Comparison of ENCODE assay signal across 18 cellular contexts in the genomic region with DNA sequence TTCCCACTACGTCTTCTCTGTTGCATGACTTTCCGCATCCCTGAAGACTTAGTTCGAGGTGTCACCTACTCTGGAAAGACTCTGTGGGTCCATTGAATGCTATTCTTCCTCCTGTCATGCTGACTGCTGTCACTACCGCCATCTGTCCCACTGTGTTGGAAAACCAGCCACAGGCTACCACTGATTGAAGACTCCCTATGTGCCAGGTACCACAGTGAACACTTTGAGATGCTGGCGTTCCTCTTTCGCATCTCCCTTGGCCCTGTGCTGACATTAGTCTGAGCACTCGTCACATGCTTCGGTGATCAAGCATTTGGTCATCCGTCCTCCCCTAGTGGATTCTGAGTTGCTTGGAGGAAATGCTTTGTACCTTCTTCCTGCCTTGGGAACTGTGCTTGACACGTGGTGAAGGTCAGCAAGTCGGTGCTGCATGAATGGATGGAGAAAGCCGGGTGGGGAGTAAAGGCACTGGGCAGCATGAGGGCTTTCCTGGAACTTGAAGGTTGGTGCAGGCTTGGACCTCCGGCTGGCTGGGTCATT.
A peak's percentile ranks its signal among the peaks of the same experiment; 100 is the strongest.
DNase-seq lines count a peak whose midpoint lies in the region; FAIRE-seq and TF ChIP-seq lines count a peak whose summit lies in the region.
"Had no signal": no experiment of that assay in that cellular context is flagged by ENCODE, and none has a peak within 500 bp of the region (broad histone marks: within the 10 kb centered on the region; RNA-seq: fewer than 3 reads in every experiment).

No MANE protein-coding gene starts in this region.

- no peak for TF ChIP-seq POLR2A in thyroid gland (IDR thresholded peaks at IDR 0.05)

- no peak overlapping the region for H3K9ac ChIP-seq in GM23248
- no peak overlapping the region for H3K9ac ChIP-seq in astrocyte (ENCODE audit: low read length)

- intact Hi-C loops in thyroid gland (cut with DNase I): no loop called here

- H3K27me3 ChIP-seq in GM23248 (replicated peaks; ENCODE audit: insufficient read depth) (no peaks in the 10 kb centered on the region), astrocyte (ENCODE audit: insufficient read depth, low read length) (no peaks in the 10 kb centered on the region), kidney epithelial cell (ENCODE audit: control insufficient read depth, insufficient read depth, low read length) (no peaks in the 10 kb centered on the region), thyroid gland (no peaks in the 10 kb centered on the region), HAP-1 (ENCODE audit: low read depth) (no peaks in the 10 kb centered on the region)
- H3K27me3 ChIP-seq: SJSA1 had no signal

- H3K27ac ChIP-seq in GM23248: no peak overlapping the region
- H3K27ac ChIP-seq in astrocyte (ENCODE audit: low read depth, low read length): no peak overlapping the region
- peak overlapping the region in 1 of 3 donors; percentile 37 for H3K27ac ChIP-seq in thyroid gland
- H3K27ac ChIP-seq: C4-2B, SJSA1 had no signal

- WGBS in GM23248 (ENCODE audit: low coverage in 1 of 2, low lambda C conversion rate in 2 of 2, missing lambda C conversion rate in 2 of 2), 2 experiments: 87% methylated on average over 13 of the region's 13 CpGs
- 57 to 70% methylated on average over 13 of the region's 13 CpGs for WGBS in thyroid gland, 2 donors

- H3K79me2 ChIP-seq in GM23248 (ENCODE audit: insufficient read depth) (peaks cover 10% of the 10 kb centered on the region; the same call in 1 of the 2 replicates), astrocyte (ENCODE audit: insufficient read depth, low read length) (no peaks in the 10 kb centered on the region)

- H3K27ac Mint-ChIP-seq in astrocyte (ENCODE audit: unreplicated experiment): no peak overlapping the region
- H3K27ac Mint-ChIP-seq: IgD-negative memory B cell had no signal

- no peak overlapping the region for H3K4me3 Mint-ChIP-seq in astrocyte (ENCODE audit: unreplicated experiment)
- H3K4me3 Mint-ChIP-seq: H9 had no signal

- H3K4me2 ChIP-seq in GM23248 (ENCODE audit: unreplicated experiment) (no peak overlapping the region), astrocyte (ENCODE audit: low read length) (no peak overlapping the region)

- H3F3A ChIP-seq in GM23248 (ENCODE audit: insufficient read depth): peaks cover 15% of the 10 kb centered on the region

- H4K20me1 ChIP-seq in GM23248 (ENCODE audit: insufficient read depth) (no peaks in the 10 kb centered on the region), astrocyte (ENCODE audit: insufficient read depth, low read length) (no peaks in the 10 kb centered on the region)

- H3K9me3 Mint-ChIP-seq in astrocyte (ENCODE audit: unreplicated experiment): no peaks in the 10 kb centered on the region
- H3K9me3 Mint-ChIP-seq: H9 had no signal

- H3K9me2 ChIP-seq in GM23248 (ENCODE audit: insufficient read depth): no peaks in the 10 kb centered on the region

- no peaks in the 10 kb centered on the region for H3K9me3 ChIP-seq in GM23248 (ENCODE audit: low read depth)
- no peaks in the 10 kb centered on the region for H3K9me3 ChIP-seq in astrocyte (ENCODE audit: insufficient read depth, low read depth, low read length)
- H3K9me3 ChIP-seq in thyroid gland: no peaks in the 10 kb centered on the region
- H3K9me3 ChIP-seq in HAP-1: no peaks in the 10 kb centered on the region
- H3K9me3 ChIP-seq: SJSA1 had no signal

- no peak overlapping the region for H3K4me3 ChIP-seq in GM23248
- H3K4me3 ChIP-seq in astrocyte (ENCODE audit: insufficient read depth, low read depth, low read length): no peak overlapping the region
- H3K4me3 ChIP-seq in kidney epithelial cell (ENCODE audit: low read depth, low read length): no peak overlapping the region
- H3K4me3 ChIP-seq in thyroid gland (replicated peaks in 1 of 3): no peak overlapping the region
- no peak overlapping the region for H3K4me3 ChIP-seq in HAP-1
- H3K4me3 ChIP-seq: SJSA1 had no signal

- FAIRE-seq in astrocyte (lab: Jason Lieb, UNC): no peak

- H3K36me3 ChIP-seq in GM23248 (ENCODE audit: low read depth) (no peaks in the 10 kb centered on the region), astrocyte (ENCODE audit: insufficient read depth, low read length) (no peaks in the 10 kb centered on the region), kidney epithelial cell (ENCODE audit: control insufficient read depth, insufficient read depth, low read length) (no peaks in the 10 kb centered on the region), thyroid gland (no peaks in the 10 kb centered on the region), HAP-1 (replicated peaks) (no peaks in the 10 kb centered on the region)
- H3K36me3 ChIP-seq: SJSA1 had no signal

- peak; percentile 9 for DNase-seq in GM23248
- no peak for DNase-seq in astrocyte (ENCODE audit: low read depth)
- DNase-seq in kidney epithelial cell (ENCODE audit: low read depth): peak; percentile 49
- DNase-seq in thyroid gland: peak; percentile 62 to 69
- DNase-seq in HAP-1 (ENCODE audit: low spot score in 2 of 2): no peak
- no peak for DNase-seq in NCI-H2171 (lab: John Stamatoyannopoulos, UW)
- no peak for DNase-seq in SW480 (ENCODE audit: low spot score)
- DNase-seq: COR-L47, DMS79, H9, NCI-H1417 treated with DMSO at 0.1 percent for 48 hours, NCI-H2029, NCI-H510A, NCI-H82, SW 1271 had no signal

- H3K4me1 ChIP-seq in GM23248 (ENCODE audit: insufficient read depth) (peaks cover 22% of the 10 kb centered on the region), astrocyte (ENCODE audit: insufficient read depth, low read length) (peaks cover 7% of the 10 kb centered on the region), thyroid gland (peaks cover 42 to 61% of the 10 kb centered on the region in 2 donors), HAP-1 (no peaks in the 10 kb centered on the region)

- TF ChIP-seq CTCF in astrocyte (IDR thresholded peaks at IDR 0.05; ENCODE audit: insufficient read depth, low read depth, low read length) (no peak), kidney epithelial cell (IDR thresholded peaks at IDR 0.05; ENCODE audit: insufficient read depth, low read length, poor library complexity, severe bottlenecking) (no peak), thyroid gland (IDR thresholded peaks at IDR 0.05) (no peak)

- H3K27me3 Mint-ChIP-seq in astrocyte (ENCODE audit: low read depth, unreplicated experiment): peaks cover 2% of the 10 kb centered on the region
- H3K27me3 Mint-ChIP-seq: IgD-negative memory B cell had no signal

- H2AFZ ChIP-seq in GM23248: no peak overlapping the region
- H2AFZ ChIP-seq in astrocyte (ENCODE audit: low read depth, low read length): peak overlapping the region; percentile 39

- peaks cover 4% of the 10 kb centered on the region for H3K36me3 Mint-ChIP-seq in astrocyte (ENCODE audit: low read depth, unreplicated experiment)

- in situ Hi-C loops in GM23248 (cut with MboI): no loop called here
- in situ Hi-C loops in HAP-1 (cut with MboI; ENCODE audit: low sequenced_read_pairs): no loop called here

- H3K4me1 Mint-ChIP-seq in astrocyte (ENCODE audit: low read depth, unreplicated experiment): peaks cover 3% of the 10 kb centered on the region

Comparison
In these comparisons a context has a peak if more than half of its experiments do, and no peak if none do; other contexts are left out.
1. DNase-seq: peak in GM23248 (single experiment), kidney epithelial cell (single experiment) and thyroid gland (2 of 2); none in astrocyte (single experiment), HAP-1 (0 of 2), NCI-H2171 (single experiment) and SW480 (single experiment).